ENCODE assay signal across 10 cellular contexts in genomic region chr7:106517508-106517907, GRCh38.
"Had no signal": no experiment of that assay in that cellular context is flagged by ENCODE, and none has a peak within 500 bp of the region (broad histone marks: within the 10 kb centered on the region; RNA-seq: fewer than 3 reads in every experiment).

No MANE protein-coding gene starts in this region.

- ATAC-seq: GM23338, HCT116 had no signal

- H3K4me1 Mint-ChIP-seq: GM23338 had no signal

- H3K9me3 ChIP-seq: HAP-1 had no signal

- H3K4me3 Mint-ChIP-seq: GM23338, H9, HFFc6 had no signal

- H3K27ac Mint-ChIP-seq: GM23338, HFFc6 had no signal

- H2AFZ ChIP-seq: GM23248, GM23338 had no signal

- H3K4me3 ChIP-seq: GM23248, GM23338, HAP-1 had no signal

- H3K27ac ChIP-seq: GM23248 had no signal

- FAIRE-seq: H54 had no signal

- H3K36me3 ChIP-seq: HAP-1 had no signal

- DNase-seq: GM23248, GOT3, H7, H9, HCEC 1CT, HFFc6 had no signal

- H3K9ac ChIP-seq: GM23248 had no signal

- H3K4me1 ChIP-seq: HAP-1 had no signal

- H3K9me3 Mint-ChIP-seq: GM23338, H9, HFFc6 had no signal

- H3K4me2 ChIP-seq: GM23338 had no signal
